Comparison of ENCODE assay signal across 1 cellular context in genomic region chr2:109898462-109899336, GRCh38. TPM values are rescaled to one million over a fixed set of nuclear protein-coding genes. Genes with fewer than 3 reads are reported as not detected.
"Had no signal": no experiment of that assay in that cellular context is flagged by ENCODE, and none has a peak within 500 bp of the region (broad histone marks: within the 10 kb centered on the region; RNA-seq: fewer than 3 reads in every experiment).

LIMS3 (plus strand) TSS chr2:109898688; CDS start chr2:109898729, 41 bp downstream.

RNA-seq across cellular contexts. Expression of gene LIMS3, which starts in this region (rescaled TPM):
- polyA plus RNA-seq: keratinocyte had no signal
